In genomic region chr7:51045319-51046102, GRCh38 we compare ENCODE assay signal across 12 cellular contexts.
A peak's percentile ranks its signal among the peaks of the same experiment; 100 is the strongest.
DNase-seq lines count a peak whose midpoint lies in the region; ATAC-seq and TF ChIP-seq lines count a peak whose summit lies in the region.
"Had no signal": no experiment of that assay in that cellular context is flagged by ENCODE, and none has a peak within 500 bp of the region (broad histone marks: within the 10 kb centered on the region; RNA-seq: fewer than 3 reads in every experiment).

No MANE protein-coding gene starts in this region.

- TF ChIP-seq POLR2A in body of pancreas (IDR thresholded peaks at IDR 0.05) (no peak), transverse colon (IDR thresholded peaks at IDR 0.05) (no peak)

- 76 to 77% methylated on average over 13 to 14 of the region's 14 CpGs for WGBS in body of pancreas, 2 donors
- WGBS in transverse colon (ENCODE audit: low coverage in 1 of 2), 2 donors = 40 to 69% methylated on average over 2 to 14 of the region's 14 CpGs

- no peak for TF ChIP-seq EP300 in transverse colon (IDR thresholded peaks at IDR 0.05; ENCODE audit: low read depth)

- H3K27ac ChIP-seq in body of pancreas (peak overlapping the region in 3 of 4 donors; percentile 55 to 79 (median 65)), lower lobe of right lung (no peak overlapping the region), transverse colon (no peak overlapping the region)
- H3K27ac ChIP-seq: SJSA1 had no signal

- ATAC-seq in body of pancreas (peak; percentile 92), lower lobe of right lung (peak; percentile 75 to 83)
- ATAC-seq: activated naive CD4-positive, alpha-beta T cell treated with anti-CD3 and anti-CD28 coated beads, Interleukin-2, amount 50 U/mL, for 72 hours; sciatic nerve had no signal

- H3K4me3 ChIP-seq in AG04449 (ENCODE audit: low read depth, low read length) (no peak overlapping the region), body of pancreas (no peak overlapping the region), lower lobe of right lung (no peak overlapping the region), transverse colon (no peak overlapping the region)
- H3K4me3 ChIP-seq: SJSA1 had no signal

- POLR2A ChIA-PET in AG04449 (lab: Yijun Ruan, JAX) = interaction anchor here (1.4 kb wide), 1 partner anchor 11 kb away, joined by 5 read pairs; no protein-coding TSS in a partner anchor

- DNase-seq in AG04449 (ENCODE audit: low read depth, low spot score) (peak; percentile 70), HS-5 (ENCODE audit: low read depth) (peak; percentile 86), body of pancreas (peak in 3 of 4 donors; percentile 39 to 69 (median 43)), lower lobe of right lung (no peak), foreskin melanocyte (no peak), transverse colon (no peak), SKM-1 (lab: John Stamatoyannopoulos, UW; ENCODE audit: unreplicated experiment) (no peak)
- no peak for DNase-seq in stimulated activated CD4-positive, alpha-beta T cell treated with anti-CD3 and anti-CD28 coated beads, Interleukin-4, amount 100 ng/mL, for 24 hours
- DNase-seq: NCI-H2081 treated with DMSO at 0.1 percent for 48 hours had no signal

- CTCF ChIA-PET in AG04449 (lab: Yijun Ruan, JAX) = interaction anchor here (0.8 to 1.5 kb wide), 2 partner anchors 22 to 25 kb away, joined by 3 to 4 read pairs; no protein-coding TSS in a partner anchor

- H3K4me1 ChIP-seq in body of pancreas (peaks cover 11% of the 10 kb centered on the region), lower lobe of right lung (no peaks in the 10 kb centered on the region), transverse colon (no peaks in the 10 kb centered on the region)

- intact Hi-C loops in body of pancreas (cut with DNase I) (no loop called here), lower lobe of right lung (cut with DNase I) (no loop called here), transverse colon (cut with DNase I; ENCODE audit: low total_unique reads) (no loop called here)

- TF ChIP-seq CTCF in AG04449 (IDR thresholded peaks at IDR 0.05; ENCODE audit: insufficient read depth, low read length, missing control alignments) = no peak
- no peak for TF ChIP-seq CTCF in body of pancreas (IDR thresholded peaks at IDR 0.05)
- no peak for TF ChIP-seq CTCF in lower lobe of right lung (IDR thresholded peaks at IDR 0.05)
- no peak for TF ChIP-seq CTCF in transverse colon (IDR thresholded peaks at IDR 0.05)

- H3K36me3 ChIP-seq in body of pancreas (replicated peaks in 1 of 2; ENCODE audit: insufficient read depth in 1 of 2, low read depth in 2 of 2) (no peaks in the 10 kb centered on the region), lower lobe of right lung (no peaks in the 10 kb centered on the region), transverse colon (no peaks in the 10 kb centered on the region)
- H3K36me3 ChIP-seq: SJSA1 had no signal

- H3K9me3 ChIP-seq in body of pancreas (no peaks in the 10 kb centered on the region), lower lobe of right lung (no peaks in the 10 kb centered on the region), transverse colon (no peaks in the 10 kb centered on the region)
- H3K9me3 ChIP-seq: SJSA1 had no signal

- in situ Hi-C loops in transverse colon (cut with MboI; ENCODE audit: low pct_ligation_motif_present in 1 of 4, low pct_unique_long_range_greater_than_20kb in 1 of 4, low sequenced_read_pairs in 3 of 4) = no loop called here

- H3K27me3 ChIP-seq in body of pancreas (no peaks in the 10 kb centered on the region), lower lobe of right lung (ENCODE audit: low read depth) (no peaks in the 10 kb centered on the region), transverse colon (no peaks in the 10 kb centered on the region)

Comparison
In these comparisons a context has a peak if more than half of its experiments do, and no peak if none do; other contexts are left out.
1. DNase-seq: peak in AG04449 (single experiment), HS-5 (single experiment) and body of pancreas (3 of 4); none in lower lobe of right lung (single experiment), foreskin melanocyte (single experiment), stimulated activated CD4-positive, alpha-beta T cell treated with anti-CD3 and anti-CD28 coated beads, Interleukin-4, amount 100 ng/mL, for 24 hours (single experiment), transverse colon (single experiment) and SKM-1 (single experiment).
2. H3K27ac ChIP-seq: peak in body of pancreas (3 of 4); none in lower lobe of right lung (single experiment) and transverse colon (0 of 4).